In genomic region chr1:36089393-36090121, GRCh38 we compare ENCODE assay signal across 6 cellular contexts. TPM values are rescaled to one million over a fixed set of nuclear protein-coding genes. Genes with fewer than 3 reads are reported as not detected.
DNase-seq lines count a peak whose midpoint lies in the region; ATAC-seq and TF ChIP-seq lines count a peak whose summit lies in the region.

No MANE protein-coding gene starts in this region.

- TF ChIP-seq CTCF in 22Rv1 (IDR thresholded peaks at IDR 0.05): no peak

- peaks cover 18% of the 10 kb centered on the region for H3K36me3 Mint-ChIP-seq in activated naive CD8-positive, alpha-beta T cell treated with anti-CD3 and anti-CD28 coated beads for 36 hours

- peak; percentile 26 to 44 for DNase-seq in HAP-1 (ENCODE audit: low spot score in 2 of 2)
- no peak for DNase-seq in activated naive CD8-positive, alpha-beta T cell treated with anti-CD3 and anti-CD28 coated beads for 36 hours
- no peak for DNase-seq in NCI-H187 (lab: John Stamatoyannopoulos, UW)

- no peak for ATAC-seq in HG02610 (IDR thresholded peaks at IDR 0.05; ENCODE audit: unreplicated experiment)

- H3K9me3 ChIP-seq in HAP-1: no peaks in the 10 kb centered on the region
- no peaks in the 10 kb centered on the region for H3K9me3 ChIP-seq in mesodermal cell (ENCODE audit: control insufficient read depth, low read length)

- no peaks in the 10 kb centered on the region for H3K27me3 ChIP-seq in HAP-1 (ENCODE audit: low read depth)

- WGBS in mesodermal cell (ENCODE audit: insufficient coverage in 2 of 2), 2 experiments: 7 to 12% methylated on average over 28 of the region's 32 CpGs

- H3K27ac ChIP-seq in 22Rv1 (peak overlapping the region; percentile 70), mesodermal cell (ENCODE audit: low read depth, low read length, severe bottlenecking) (peak overlapping the region; percentile 64)

- H3K4me1 ChIP-seq in HAP-1: peaks cover 3% of the 10 kb centered on the region
- H3K4me1 ChIP-seq in mesodermal cell (ENCODE audit: control insufficient read depth, insufficient read depth, low read length, poor library complexity, severe bottlenecking): no peaks in the 10 kb centered on the region

- in situ Hi-C loops in HAP-1 (cut with MboI; ENCODE audit: low sequenced_read_pairs): loop anchor here (5.0 kb wide), 1 partner anchor 98 kb away; no protein-coding TSS in a partner anchor

- H3K4me3 Mint-ChIP-seq in activated naive CD8-positive, alpha-beta T cell treated with anti-CD3 and anti-CD28 coated beads for 36 hours: peak overlapping the region; percentile 99

- H3K36me3 ChIP-seq in HAP-1 (replicated peaks) (peaks cover 42% of the 10 kb centered on the region), mesodermal cell (ENCODE audit: control insufficient read depth, insufficient read depth, low read length) (peaks cover 46% of the 10 kb centered on the region)

- no peaks in the 10 kb centered on the region for H3K9me3 Mint-ChIP-seq in activated naive CD8-positive, alpha-beta T cell treated with anti-CD3 and anti-CD28 coated beads for 36 hours

- H3K27ac Mint-ChIP-seq in activated naive CD8-positive, alpha-beta T cell treated with anti-CD3 and anti-CD28 coated beads for 36 hours: peak overlapping the region; percentile 88

- peaks cover 16% of the 10 kb centered on the region for H3K4me1 Mint-ChIP-seq in activated naive CD8-positive, alpha-beta T cell treated with anti-CD3 and anti-CD28 coated beads for 36 hours

- peaks cover 18% of the 10 kb centered on the region for H3K27me3 Mint-ChIP-seq in activated naive CD8-positive, alpha-beta T cell treated with anti-CD3 and anti-CD28 coated beads for 36 hours

- H3K4me3 ChIP-seq in HAP-1 (peak overlapping the region; percentile 97), mesodermal cell (ENCODE audit: extremely low read depth, insufficient read depth, low read length, poor library complexity, severe bottlenecking) (peak overlapping the region; percentile 95)

RNA-seq across cellular contexts. Expression of gene ADPRS, which starts 0.9 kb away (rescaled TPM):
- 10 to 100 TPM; 47.0 to 48.7 TPM for total RNA-seq in activated naive CD8-positive, alpha-beta T cell treated with anti-CD3 and anti-CD28 coated beads for 36 hours
- polyA plus RNA-seq in mesodermal cell (2013, experiment 1 of 2): 20.8 TPM
- polyA plus RNA-seq in mesodermal cell (2013, experiment 2 of 2): 15.3 TPM

RNA-seq across cellular contexts. Expression of gene TEKT2, which starts 5.7 kb away (rescaled TPM):
- total RNA-seq in activated naive CD8-positive, alpha-beta T cell treated with anti-CD3 and anti-CD28 coated beads for 36 hours: under 1 TPM in 1 of 2 experiments, not detected in 1; 0.19 TPM
- polyA plus RNA-seq in mesodermal cell (2013, experiment 1 of 2): 2.4 TPM
- 2.6 TPM for polyA plus RNA-seq in mesodermal cell (2013, experiment 2 of 2)

RNA-seq across cellular contexts. Expression of gene COL8A2, which starts 35.5 kb away (rescaled TPM):
- 1 to 10 TPM; 1.8 to 1.9 TPM for total RNA-seq in activated naive CD8-positive, alpha-beta T cell treated with anti-CD3 and anti-CD28 coated beads for 36 hours
- 0.37 TPM for polyA plus RNA-seq in mesodermal cell (2013, experiment 1 of 2)
- polyA plus RNA-seq in mesodermal cell (2013, experiment 2 of 2): 0.61 TPM

RNA-seq across cellular contexts. Expression of gene TRAPPC3, which starts 59.7 kb away (rescaled TPM):
- total RNA-seq in activated naive CD8-positive, alpha-beta T cell treated with anti-CD3 and anti-CD28 coated beads for 36 hours: 10 to 100 TPM; 58.0 to 59.4 TPM
- polyA plus RNA-seq in mesodermal cell (2013, experiment 1 of 2): 61.7 TPM
- polyA plus RNA-seq in mesodermal cell (2013, experiment 2 of 2): 55.2 TPM

Comparison
In these comparisons a context has a peak if more than half of its experiments do, and no peak if none do; other contexts are left out.
1. DNase-seq: peak in HAP-1 (2 of 2); none in activated naive CD8-positive, alpha-beta T cell treated with anti-CD3 and anti-CD28 coated beads for 36 hours (single experiment) and NCI-H187 (0 of 2).